Comparison of ENCODE assay signal across 1 cellular context in genomic region chr14:21229821-21230220, GRCh38.
TF ChIP-seq lines count a peak whose summit lies in the region.

No MANE protein-coding gene starts in this region.

TF ChIP-seq in HCT116, 20 proteins besides CTCF, POLR2A, EP300 and RAD21 (continued from another document):
- TF ChIP-seq CBX3 (IDR thresholded peaks at IDR 0.05; ENCODE audit: low read depth) (no peak), CEBPB (IDR thresholded peaks at IDR 0.05; ENCODE audit: low read depth) (no peak), EZH2 (IDR thresholded peaks at IDR 0.05) (no peak), REST (IDR thresholded peaks at IDR 0.05; ENCODE audit: low read depth) (no peak), ZFX (IDR thresholded peaks at IDR 0.05) (no peak), FOSL1 (IDR thresholded peaks at IDR 0.05; ENCODE audit: low read depth) (no peak), YY1 (IDR thresholded peaks at IDR 0.05; ENCODE audit: extremely low read depth, insufficient replicate concordance, low read depth, low read length) (no peak), ZNF274 (IDR thresholded peaks at IDR 0.05; ENCODE audit: low read depth, low read length) (no peak), ELF1 (IDR thresholded peaks at IDR 0.05; ENCODE audit: borderline replicate concordance, low read depth) (no peak), EZH2phosphoT487 (IDR thresholded peaks at IDR 0.05; ENCODE audit: borderline replicate concordance) (no peak)
- TF ChIP-seq, protein P1, sequence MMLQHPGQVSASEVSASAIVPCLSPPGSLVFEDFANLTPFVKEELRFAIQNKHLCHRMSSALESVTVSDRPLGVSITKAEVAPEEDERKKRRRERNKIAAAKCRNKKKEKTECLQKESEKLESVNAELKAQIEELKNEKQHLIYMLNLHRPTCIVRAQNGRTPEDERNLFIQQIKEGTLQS (IDR thresholded peaks at IDR 0.05), result no peak
- TF ChIP-seq, protein P2, sequence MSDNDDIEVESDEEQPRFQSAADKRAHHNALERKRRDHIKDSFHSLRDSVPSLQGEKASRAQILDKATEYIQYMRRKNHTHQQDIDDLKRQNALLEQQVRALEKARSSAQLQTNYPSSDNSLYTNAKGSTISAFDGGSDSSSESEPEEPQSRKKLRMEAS (IDR thresholded peaks at IDR 0.05), result no peak
